In genomic region chr3:151927915-151928525, GRCh38 we compare ENCODE assay signal across 4 cellular contexts. TPM values are rescaled to one million over a fixed set of nuclear protein-coding genes. Genes with fewer than 3 reads are reported as not detected.
"Had no signal": no experiment of that assay in that cellular context is flagged by ENCODE, and none has a peak within 500 bp of the region (broad histone marks: within the 10 kb centered on the region; RNA-seq: fewer than 3 reads in every experiment).

No MANE protein-coding gene starts in this region.

RNA-seq across cellular contexts. Expression of gene SUCNR1, which starts 54.6 kb away (rescaled TPM):
- total RNA-seq: dermis microvascular lymphatic vessel endothelial cell; natural killer cell treated with Interleukin-12 subunit alpha and Interleukin-12 subunit beta and Interleukin-15 and Interleukin-18, amount 100 ng/mL, for 72 hours; neural crest cell; smooth muscle cell had no signal
- polyA plus RNA-seq: smooth muscle cell had no signal
